ENCODE assay signal across 11 cellular contexts in genomic region chr15:55372701-55373440, GRCh38. TPM values are rescaled to one million over a fixed set of nuclear protein-coding genes. Genes with fewer than 3 reads are reported as not detected.
DNase-seq lines count a peak whose midpoint lies in the region; ATAC-seq, FAIRE-seq and TF ChIP-seq lines count a peak whose summit lies in the region.
"Had no signal": no experiment of that assay in that cellular context is flagged by ENCODE, and none has a peak within 500 bp of the region (broad histone marks: within the 10 kb centered on the region; RNA-seq: fewer than 3 reads in every experiment).

No MANE protein-coding gene starts in this region.

- no peaks in the 10 kb centered on the region for H3K27me3 ChIP-seq in PC-3 (ENCODE audit: low read length)
- H3K27me3 ChIP-seq in psoas muscle (ENCODE audit: insufficient read depth in 3 of 3, low read length in 2 of 3) = no peaks in the 10 kb centered on the region
- H3K27me3 ChIP-seq in smooth muscle cell (ENCODE audit: low read depth) = no peaks in the 10 kb centered on the region

- peaks cover 7% of the 10 kb centered on the region; the same call in 1 of the 2 replicates for H3K4me1 ChIP-seq in PC-3 (ENCODE audit: insufficient read depth, low read length)
- peaks cover 12% of the 10 kb centered on the region for H3K4me1 ChIP-seq in psoas muscle
- no peaks in the 10 kb centered on the region for H3K4me1 ChIP-seq in smooth muscle cell (ENCODE audit: low read depth)

- no peak for DNase-seq in GM18507 (ENCODE audit: extremely low spot score, insufficient read length, low read depth)
- no peak for DNase-seq in PC-3
- DNase-seq in psoas muscle = no peak
- no peak for DNase-seq in smooth muscle cell (lab: John Stamatoyannopoulos, UW; ENCODE audit: unreplicated experiment)
- DNase-seq in foreskin fibroblast = no peak
- DNase-seq in SKM-1 treated with dmso at 0.1 percent for 144 hours (lab: John Stamatoyannopoulos, UW; ENCODE audit: unreplicated experiment) = no peak
- DNase-seq: activated naive CD8-positive, alpha-beta T cell treated with anti-CD3 and anti-CD28 coated beads for 36 hours; immature natural killer cell; NCI-H1694 treated with DMSO at 0.1 percent for 48 hours had no signal

- CTCF ChIA-PET in PC-3 (lab: Charles Lee) = no interaction called here

- TF ChIP-seq CTCF in PC-3 (conservative IDR thresholded peaks at IDR 0.05; ENCODE audit: low read depth, low read length) = no peak
- no peak for TF ChIP-seq CTCF in psoas muscle (IDR thresholded peaks at IDR 0.05)
- no peak for TF ChIP-seq CTCF in smooth muscle cell (IDR thresholded peaks at IDR 0.05; ENCODE audit: borderline replicate concordance, insufficient read depth, poor library complexity, severe bottlenecking)
- TF ChIP-seq CTCF in foreskin fibroblast (IDR thresholded peaks at IDR 0.05; ENCODE audit: low read depth, low read length) = no peak

- 0 out of 2 replicates have a peak overlapping the region, but pooled peaks have one; percentile 6 for H3K4me2 ChIP-seq in PC-3 (ENCODE audit: low read length)
- no peak overlapping the region for H3K4me2 ChIP-seq in smooth muscle cell

- BruUV-seq in PC-3 (replicated peaks; lab: Mats Ljungman, UMichigan) = no TSS peak

- 25 to 37% (median 29%) methylated on average over 3 of the region's 3 CpGs for WGBS in psoas muscle, 3 donors
- WGBS in smooth muscle cell (ENCODE audit: low lambda C conversion rate) = 86% methylated on average over 3 of the region's 3 CpGs

- H3K36me3 ChIP-seq in PC-3 (ENCODE audit: low read depth, low read length) (no peaks in the 10 kb centered on the region), psoas muscle (ENCODE audit: insufficient read depth in 1 of 2, low read depth in 1 of 2) (peaks cover 0 to 93% of the 10 kb centered on the region in 2 donors), smooth muscle cell (ENCODE audit: low read depth) (no peaks in the 10 kb centered on the region)

- H3K79me2 ChIP-seq in PC-3 (ENCODE audit: low read length) (no peaks in the 10 kb centered on the region), smooth muscle cell (ENCODE audit: low read depth) (no peaks in the 10 kb centered on the region)

- peak; percentile 66 for ATAC-seq in GM21447 (IDR thresholded peaks at IDR 0.05; ENCODE audit: unreplicated experiment)
- peak; percentile 40; the same call in 1 of the 2 replicates for ATAC-seq in PC-3
- peak; percentile 55 to 79 (median 59) for ATAC-seq in psoas muscle

- no peak overlapping the region for H2AFZ ChIP-seq in PC-3 (ENCODE audit: low read length)
- H2AFZ ChIP-seq in smooth muscle cell (ENCODE audit: low read depth) = no peak overlapping the region

- H3F3A ChIP-seq in PC-3 (ENCODE audit: low read length, unreplicated experiment) = no peaks in the 10 kb centered on the region
- no peaks in the 10 kb centered on the region for H3F3A ChIP-seq in smooth muscle cell (ENCODE audit: low read depth)

- peak; percentile 59 for FAIRE-seq in GM18507 (lab: Jason Lieb, UNC)

- no peaks in the 10 kb centered on the region for H3K9me2 ChIP-seq in PC-3 (replicated peaks; ENCODE audit: low read length)

- no peaks in the 10 kb centered on the region for H3K9me3 ChIP-seq in PC-3 (ENCODE audit: low read length)
- no peaks in the 10 kb centered on the region for H3K9me3 ChIP-seq in psoas muscle
- no peaks in the 10 kb centered on the region for H3K9me3 ChIP-seq in smooth muscle cell (replicated peaks; ENCODE audit: low read depth)

- POLR2A ChIA-PET in PC-3 (lab: Charles Lee; ENCODE audit: unreplicated experiment) = interaction anchor here (0.5 to 0.6 kb wide), 2 partner anchors 36 to 49 kb away, joined by 3 to 4 read pairs; partner anchors contain the start of genes CCPG1 and PIERCE2

- H3K4me3 ChIP-seq in PC-3 (ENCODE audit: low read length) = no peak overlapping the region
- H3K4me3 ChIP-seq in psoas muscle = no peak overlapping the region
- H3K4me3 ChIP-seq in smooth muscle cell = no peak overlapping the region
- H3K4me3 ChIP-seq in foreskin fibroblast (ENCODE audit: low read depth in 1 of 2, low read length in 2 of 2) = no peak overlapping the region

- H3K27ac ChIP-seq in PC-3 (ENCODE audit: low read length) (no peak overlapping the region), psoas muscle (peak overlapping the region; percentile 66), smooth muscle cell (ENCODE audit: low read depth) (no peak overlapping the region)
- H3K27ac ChIP-seq: HL-60 had no signal

- intact Hi-C loops in PC-3 (cut with micrococcal nuclease) (loop anchor here (5.0 kb wide), 1 partner anchor 64 kb away; no protein-coding TSS in a partner anchor), psoas muscle (cut with DNase I) (no loop called here)

- no peaks in the 10 kb centered on the region for H4K20me1 ChIP-seq in PC-3 (ENCODE audit: low read length)
- no peaks in the 10 kb centered on the region for H4K20me1 ChIP-seq in smooth muscle cell (ENCODE audit: low read depth)

- H3K9ac ChIP-seq in PC-3 (ENCODE audit: low read length) (no peak overlapping the region), smooth muscle cell (ENCODE audit: low read depth) (no peak overlapping the region)

RNA-seq across cellular contexts. Expression of gene CCPG1, which starts 35.3 kb away (rescaled TPM):
- total RNA-seq in PC-3 (2014; rRNA removed) (7.5 and 7.8 TPM in 2 replicates), psoas muscle (100 to 1,000 TPM in 1 of 4 donors, 10 to 100 TPM in 3; 63.5 to 112 (median 82.8) TPM), smooth muscle cell (36.8 and 39.1 TPM in 2 replicates)
- polyA plus RNA-seq in psoas muscle (10 to 100 TPM; 28.3 to 88.9 (median 40.2) TPM), smooth muscle cell (24.9 and 27.9 TPM in 2 replicates)

RNA-seq across cellular contexts. Expression of gene PIERCE2, which starts 35.4 kb away (rescaled TPM):
- 0.63 and 3.1 TPM in 2 replicates for total RNA-seq in PC-3 (2014; rRNA removed)
- 10 to 100 TPM in 1 of 4 donors, 1 to 10 TPM in 3; 2.5 to 10.7 (median 4.6) TPM for total RNA-seq in psoas muscle
- polyA plus RNA-seq in psoas muscle = 10 to 100 TPM in 1 of 3 donors, 1 to 10 TPM in 2; 6.1 to 15.0 (median 8.7) TPM
- 2.7 and 11.4 TPM in 2 replicates for total RNA-seq in smooth muscle cell
- 2.6 TPM in 1 of 2 replicates, not detected in the other for polyA plus RNA-seq in smooth muscle cell

RNA-seq across cellular contexts. Expression of gene PIGB, which starts 53.8 kb away (rescaled TPM):
- total RNA-seq in PC-3 (2014; rRNA removed) (10.9 and 15.3 TPM in 2 replicates), psoas muscle (1 to 10 TPM; 1.0 to 1.8 (median 1.2) TPM), smooth muscle cell (12.9 and 18.8 TPM in 2 replicates)
- polyA plus RNA-seq in psoas muscle (1 to 10 TPM in 2 of 3 donors, under 1 TPM in 1; 0.57 to 1.9 (median 1.6) TPM), smooth muscle cell (10.4 and 11.1 TPM in 2 replicates)

RNA-seq across cellular contexts. Expression of gene PIGBOS1, which starts 53.9 kb away (rescaled TPM):
- 8.4 and 8.6 TPM in 2 replicates for total RNA-seq in PC-3 (2014; rRNA removed)
- 1 to 10 TPM; 3.5 to 7.6 (median 6.1) TPM for total RNA-seq in psoas muscle
- 10 to 100 TPM; 10.7 to 21.3 (median 21.3) TPM for polyA plus RNA-seq in psoas muscle
- total RNA-seq in smooth muscle cell = 14.6 and 32.2 TPM in 2 replicates
- 18.4 and 25.0 TPM in 2 replicates for polyA plus RNA-seq in smooth muscle cell
